8 cellular contexts compared by ENCODE assay signal in the genomic region with DNA sequence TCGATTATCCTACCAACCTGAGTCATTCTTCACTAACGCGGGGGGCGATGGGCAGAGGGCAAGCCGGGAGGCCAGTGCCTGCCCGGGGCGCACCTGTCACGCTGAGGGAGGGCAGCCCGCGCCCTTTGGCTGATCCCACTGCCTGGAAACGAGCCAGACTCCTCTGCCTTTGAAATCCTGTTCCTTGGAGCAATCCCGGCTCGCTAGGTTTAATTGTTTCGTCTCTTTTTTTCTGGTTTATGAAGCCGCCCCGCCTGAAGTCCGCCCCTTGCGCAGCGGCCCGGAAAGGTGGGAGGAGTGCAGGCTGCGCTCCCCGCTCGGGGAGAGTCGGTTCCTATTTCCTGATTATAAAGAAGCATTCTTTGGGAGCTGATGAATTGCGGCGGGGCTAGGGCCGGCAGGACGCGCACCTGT.
DNase-seq lines count a peak whose midpoint lies in the region; ATAC-seq and TF ChIP-seq lines count a peak whose summit lies in the region.

No MANE protein-coding gene starts in this region.

- no peak for TF ChIP-seq RAD21 in HCT116 (IDR thresholded peaks at IDR 0.05; ENCODE audit: low read depth)

- POLR2A ChIA-PET in CD8-positive, alpha-beta T cell (lab: Charles Lee) = no interaction called here
- POLR2A ChIA-PET in HCT116 (lab: Charles Lee) = no interaction called here

- CTCF ChIA-PET in CD8-positive, alpha-beta T cell (lab: Charles Lee) = no interaction called here
- CTCF ChIA-PET in HCT116 (lab: Charles Lee) = no interaction called here

- no peaks in the 10 kb centered on the region for H4K20me1 ChIP-seq in HCT116 (ENCODE audit: insufficient read depth)

- H3K4me3 ChIP-seq in CD8-positive, alpha-beta T cell (ENCODE audit: low read depth, low read length) = peak overlapping the region; percentile 49
- H3K4me3 ChIP-seq in HCT116 (replicated peaks in 1 of 2; ENCODE audit: low read depth in 1 of 2, low read length in 2 of 2) (peak overlapping the region; percentile 35 to 47), mononuclear cell (ENCODE audit: low read length) (peak overlapping the region; percentile 6)

- TF ChIP-seq CTCF in CD8-positive, alpha-beta T cell (IDR thresholded peaks at IDR 0.05) = no peak
- TF ChIP-seq CTCF in HCT116 (IDR thresholded peaks at IDR 0.05 in 2 of 3, conservative IDR thresholded peaks at IDR 0.05 in 1 of 3; ENCODE audit: borderline replicate concordance in 1 of 3, insufficient read depth in 1 of 3, low read depth in 2 of 3, low read length in 2 of 3) (no peak), brain (conservative IDR thresholded peaks at IDR 0.05) (no peak)

- ATAC-seq in CD8-positive, alpha-beta T cell = peak; percentile 26
- ATAC-seq in HCT116 = peak; percentile 76

- H3K27me3 Mint-ChIP-seq in CD8-positive, alpha-beta T cell (ENCODE audit: low read depth) = no peaks in the 10 kb centered on the region
- H3K27me3 Mint-ChIP-seq in brain = peaks cover 32% of the 10 kb centered on the region

- RAD21 ChIA-PET in HCT116 (lab: Charles Lee; ENCODE audit: low non-redundant PET in 1 of 2, low total read pairs in 2 of 2, uncharacterized antibody in 2 of 2, unreplicated experiment in 2 of 2) = no interaction called here

- H3K27ac Mint-ChIP-seq in CD8-positive, alpha-beta T cell = peak overlapping the region; percentile 6
- H3K27ac Mint-ChIP-seq in brain = peak overlapping the region in 4 of 5 experiments; percentile 52 to 89 (median 72)

- intact Hi-C loops in CD8-positive, alpha-beta T cell (cut with DNase I, micrococcal nuclease) = no loop called here
- intact Hi-C loops in HCT116 (cut with micrococcal nuclease) = no loop called here

- H3K36me3 Mint-ChIP-seq in CD8-positive, alpha-beta T cell = no peaks in the 10 kb centered on the region
- no peaks in the 10 kb centered on the region for H3K36me3 Mint-ChIP-seq in brain

- no peaks in the 10 kb centered on the region for H3K36me3 ChIP-seq in CD8-positive, alpha-beta T cell (ENCODE audit: insufficient read depth, low read length)
- H3K36me3 ChIP-seq in HCT116 (ENCODE audit: control insufficient read depth in 1 of 2, insufficient read depth in 2 of 2, low read length in 2 of 2) = no peaks in the 10 kb centered on the region

- H3K9me3 ChIP-seq in CD8-positive, alpha-beta T cell (ENCODE audit: low read length) = no peaks in the 10 kb centered on the region
- no peaks in the 10 kb centered on the region for H3K9me3 ChIP-seq in HCT116 (ENCODE audit: control insufficient read depth in 1 of 2, insufficient read depth in 1 of 2, low read depth in 1 of 2, low read length in 2 of 2)
- no peaks in the 10 kb centered on the region for H3K9me3 ChIP-seq in mononuclear cell (ENCODE audit: low read depth, low read length)

- H3K9me3 Mint-ChIP-seq in CD8-positive, alpha-beta T cell = no peaks in the 10 kb centered on the region
- H3K9me3 Mint-ChIP-seq in brain = peaks cover 0 to 8% (median 0%) of the 10 kb centered on the region in 5 experiments

- H3K9me2 ChIP-seq in HCT116 (ENCODE audit: insufficient read depth) = no peaks in the 10 kb centered on the region

- H2AFZ ChIP-seq in HCT116 (ENCODE audit: low read depth, low read length, poor library complexity, severe bottlenecking) = peak overlapping the region; percentile 45

- no peak for DNase-seq in CD8-positive, alpha-beta T cell
- no peak for DNase-seq in HCT116 (ENCODE audit: low read depth, low spot score)
- peak; percentile 56 for DNase-seq in NCI-H82 treated with DMSO at 0.1 percent for 48 hours (lab: John Stamatoyannopoulos, UW; ENCODE audit: unreplicated experiment)
- no peak for DNase-seq in KG1 (lab: John Stamatoyannopoulos, UW)
- DNase-seq in NCI-H774 (lab: John Stamatoyannopoulos, UW) = no peak
- no peak for DNase-seq in erythroblast (lab: John Stamatoyannopoulos, UW)

- H3K4me3 Mint-ChIP-seq in CD8-positive, alpha-beta T cell = peak overlapping the region; percentile 81
- H3K4me3 Mint-ChIP-seq in brain = peak overlapping the region; percentile 80 to 86 (median 84)

- no peaks in the 10 kb centered on the region for H3K79me2 ChIP-seq in HCT116 (ENCODE audit: insufficient read depth, low read length)

- H3K4me1 ChIP-seq in CD8-positive, alpha-beta T cell (ENCODE audit: insufficient read depth, low read length) = peaks cover 6% of the 10 kb centered on the region
- peaks cover 0 to 7% of the 10 kb centered on the region in 2 experiments; a peak in 1 of 4 replicates for H3K4me1 ChIP-seq in HCT116 (ENCODE audit: control insufficient read depth in 1 of 2, insufficient read depth in 2 of 2, low read length in 2 of 2)
- peaks cover 13% of the 10 kb centered on the region for H3K4me1 ChIP-seq in mononuclear cell (ENCODE audit: insufficient read depth, low read length)

- H3K4me1 Mint-ChIP-seq in CD8-positive, alpha-beta T cell (ENCODE audit: low read depth) = peaks cover 10% of the 10 kb centered on the region
- H3K4me1 Mint-ChIP-seq in brain = peaks cover 28% of the 10 kb centered on the region

- TF ChIP-seq POLR2A in HCT116 (IDR thresholded peaks at IDR 0.05; ENCODE audit: borderline replicate concordance, extremely low read depth, insufficient read depth, insufficient read length) (no peak), erythroblast (IDR thresholded peaks at IDR 0.05; ENCODE audit: low read length) (no peak)

- H3K4me2 ChIP-seq in HCT116 (ENCODE audit: low read length) = peak overlapping the region; percentile 71

- H3K9ac ChIP-seq in HCT116 (ENCODE audit: low read length) = no peak overlapping the region

- no peak overlapping the region for H3K27ac ChIP-seq in CD8-positive, alpha-beta T cell (ENCODE audit: low read depth, low read length)
- no peak overlapping the region for H3K27ac ChIP-seq in HCT116 (ENCODE audit: low read depth, low read length)

- no TSS peak for BruUV-seq in HCT116 (replicated peaks; lab: Mats Ljungman, UMichigan)

- no peaks in the 10 kb centered on the region for H3K27me3 ChIP-seq in CD8-positive, alpha-beta T cell (ENCODE audit: insufficient read depth, low read length)
- H3K27me3 ChIP-seq in HCT116 (ENCODE audit: insufficient read depth, low read length) (no peaks in the 10 kb centered on the region), mononuclear cell (ENCODE audit: insufficient read depth, low read length) (peaks cover 12% of the 10 kb centered on the region)

TF ChIP-seq in HCT116, 20 proteins besides CTCF, POLR2A, EP300 and RAD21 (continues in another document):
- no peak for TF ChIP-seq EZH2 (IDR thresholded peaks at IDR 0.05)
- no peak for TF ChIP-seq ELF1 (IDR thresholded peaks at IDR 0.05; ENCODE audit: borderline replicate concordance, low read depth)
- no peak for TF ChIP-seq YY1 (IDR thresholded peaks at IDR 0.05; ENCODE audit: extremely low read depth, insufficient replicate concordance, low read depth, low read length)
- TF ChIP-seq CEBPB (IDR thresholded peaks at IDR 0.05; ENCODE audit: low read depth) = no peak
- TF ChIP-seq, protein P1, sequence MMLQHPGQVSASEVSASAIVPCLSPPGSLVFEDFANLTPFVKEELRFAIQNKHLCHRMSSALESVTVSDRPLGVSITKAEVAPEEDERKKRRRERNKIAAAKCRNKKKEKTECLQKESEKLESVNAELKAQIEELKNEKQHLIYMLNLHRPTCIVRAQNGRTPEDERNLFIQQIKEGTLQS (IDR thresholded peaks at IDR 0.05) = no peak
- no peak for TF ChIP-seq ZFX (IDR thresholded peaks at IDR 0.05)
- no peak for TF ChIP-seq POLR2AphosphoS5 (IDR thresholded peaks at IDR 0.05; ENCODE audit: low read depth, low read length)
- TF ChIP-seq, protein P2, sequence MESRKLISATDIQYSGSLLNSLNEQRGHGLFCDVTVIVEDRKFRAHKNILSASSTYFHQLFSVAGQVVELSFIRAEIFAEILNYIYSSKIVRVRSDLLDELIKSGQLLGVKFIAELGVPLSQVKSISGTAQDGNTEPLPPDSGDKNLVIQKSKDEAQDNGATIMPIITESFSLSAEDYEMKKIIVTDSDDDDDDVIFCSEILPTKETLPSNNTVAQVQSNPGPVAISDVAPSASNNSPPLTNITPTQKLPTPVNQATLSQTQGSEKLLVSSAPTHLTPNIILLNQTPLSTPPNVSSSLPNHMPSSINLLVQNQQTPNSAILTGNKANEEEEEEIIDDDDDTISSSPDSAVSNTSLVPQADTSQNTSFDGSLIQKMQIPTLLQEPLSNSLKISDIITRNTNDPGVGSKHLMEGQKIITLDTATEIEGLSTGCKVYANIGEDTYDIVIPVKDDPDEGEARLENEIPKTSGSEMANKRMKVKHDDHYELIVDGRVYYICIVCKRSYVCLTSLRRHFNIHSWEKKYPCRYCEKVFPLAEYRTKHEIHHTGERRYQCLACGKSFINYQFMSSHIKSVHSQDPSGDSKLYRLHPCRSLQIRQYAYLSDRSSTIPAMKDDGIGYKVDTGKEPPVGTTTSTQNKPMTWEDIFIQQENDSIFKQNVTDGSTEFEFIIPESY (IDR thresholded peaks at IDR 0.05; ENCODE audit: extremely low read depth, insufficient replicate concordance, low read length) = no peak
- no peak for TF ChIP-seq SIN3A (IDR thresholded peaks at IDR 0.05; ENCODE audit: low read depth)
- TF ChIP-seq, protein P3, sequence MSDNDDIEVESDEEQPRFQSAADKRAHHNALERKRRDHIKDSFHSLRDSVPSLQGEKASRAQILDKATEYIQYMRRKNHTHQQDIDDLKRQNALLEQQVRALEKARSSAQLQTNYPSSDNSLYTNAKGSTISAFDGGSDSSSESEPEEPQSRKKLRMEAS (IDR thresholded peaks at IDR 0.05) = no peak
- no peak for TF ChIP-seq EGR1 (IDR thresholded peaks at IDR 0.05; ENCODE audit: low read depth)
- no peak for TF ChIP-seq ZNF274 (IDR thresholded peaks at IDR 0.05; ENCODE audit: low read depth, low read length)
- no peak for TF ChIP-seq FOSL1 (IDR thresholded peaks at IDR 0.05; ENCODE audit: low read depth)
- TF ChIP-seq SRF (IDR thresholded peaks at IDR 0.05; ENCODE audit: low read depth) = no peak
- TF ChIP-seq JUND (IDR thresholded peaks at IDR 0.05) = no peak
- no peak for TF ChIP-seq SP1 (IDR thresholded peaks at IDR 0.05; ENCODE audit: low read depth)
